In genomic region chr12:12239127-12239526, GRCh38 we compare ENCODE assay signal across 21 cellular contexts.
"Had no signal": no experiment of that assay in that cellular context is flagged by ENCODE, and none has a peak within 500 bp of the region (broad histone marks: within the 10 kb centered on the region; RNA-seq: fewer than 3 reads in every experiment).

No MANE protein-coding gene starts in this region.

- H3K4me3 Mint-ChIP-seq: activated CD4-positive, alpha-beta T cell treated with anti-CD3 and anti-CD28 coated beads, Interleukin-2, amount 10 ng/mL, durations not matched to agents 7 days and 5 days; activated CD8-positive, alpha-beta T cell treated with anti-CD3 and anti-CD28 coated beads, Interleukin-2, amount 10 ng/mL, durations not matched to agents 7 days and 5 days; activated T-cell treated with anti-CD3 and anti-CD28 coated beads, Interleukin-2, amount 50 U/mL, for 24 hours; memory B cell; stimulated activated memory B cell treated with anti-CD40 and anti-IgM and Interleukin-4, amounts not matched to agents 10 μg/mL and 1 μg/mL and 100 μg/mL, for 72 hours; T-helper 1 cell treated with Interleukin-12 subunit alpha and Interleukin-12 subunit beta and Interleukin-4 antibody, amounts not matched to agents 30 μg/mL and 1 μg/mL, for 36 hours had no signal

- H3K4me1 ChIP-seq: spleen had no signal

- H3K27me3 ChIP-seq: adrenal gland, neutrophil, pancreas, spleen, thyroid gland had no signal

- ATAC-seq: activated CD4-positive, CD25-positive, alpha-beta regulatory T cell treated with anti-CD3 and anti-CD28 coated beads, Interleukin-2, amount 50 U/mL, for 24 hours; activated CD8-positive, alpha-beta T cell treated with anti-CD3 and anti-CD28 coated beads, Interleukin-2, amount 10 ng/mL, durations not matched to agents 7 days and 5 days; mucosa of descending colon; naive thymus-derived CD4-positive, alpha-beta T cell; pancreas; stimulated activated memory B cell treated with anti-CD40 and anti-IgM and Interleukin-4, amounts not matched to agents 10 μg/mL and 1 μg/mL and 100 μg/mL, for 72 hours had no signal

- H3K27ac Mint-ChIP-seq: activated CD4-positive, alpha-beta T cell treated with anti-CD3 and anti-CD28 coated beads, Interleukin-2, amount 10 ng/mL, durations not matched to agents 7 days and 5 days; activated CD8-positive, alpha-beta T cell treated with anti-CD3 and anti-CD28 coated beads, Interleukin-2, amount 10 ng/mL, durations not matched to agents 7 days and 5 days; activated T-cell treated with anti-CD3 and anti-CD28 coated beads, Interleukin-2, amount 50 U/mL, for 24 hours; memory B cell; naive thymus-derived CD4-positive, alpha-beta T cell; stimulated activated memory B cell treated with anti-CD40 and anti-IgM and Interleukin-4, amounts not matched to agents 10 μg/mL and 1 μg/mL and 100 μg/mL, for 72 hours; T-helper 1 cell treated with Interleukin-12 subunit alpha and Interleukin-12 subunit beta and Interleukin-4 antibody, amounts not matched to agents 30 μg/mL and 1 μg/mL, for 36 hours had no signal

- H3K9me3 ChIP-seq: adrenal gland, mucosa of descending colon, neutrophil, pancreas, thyroid gland had no signal

- FAIRE-seq: keratinocyte, pancreas had no signal

- H3K27ac ChIP-seq: adrenal gland, neutrophil, pancreas, spleen, thyroid gland had no signal

- H3K4me3 ChIP-seq: adrenal gland, mucosa of descending colon, pancreas, spleen, thyroid gland had no signal

- H3K36me3 ChIP-seq: adrenal gland, neutrophil, pancreas, thyroid gland had no signal

- H3K27me3 Mint-ChIP-seq: activated T-cell treated with anti-CD3 and anti-CD28 coated beads, Interleukin-2, amount 50 U/mL, for 24 hours had no signal

- H3K4me1 Mint-ChIP-seq: activated CD4-positive, alpha-beta T cell treated with anti-CD3 and anti-CD28 coated beads, Interleukin-2, amount 10 ng/mL, durations not matched to agents 7 days and 5 days; memory B cell; stimulated activated memory B cell treated with anti-CD40 and anti-IgM and Interleukin-4, amounts not matched to agents 10 μg/mL and 1 μg/mL and 100 μg/mL, for 72 hours had no signal

- H3K36me3 Mint-ChIP-seq: memory B cell; stimulated activated memory B cell treated with anti-CD40 and anti-IgM and Interleukin-4, amounts not matched to agents 10 μg/mL and 1 μg/mL and 100 μg/mL, for 72 hours had no signal

- DNase-seq: activated CD4-positive, alpha-beta T cell treated with anti-CD3 and anti-CD28 coated beads, Interleukin-2, amount 10 ng/mL, durations not matched to agents 7 days and 5 days; activated CD8-positive, alpha-beta T cell treated with anti-CD3 and anti-CD28 coated beads, Interleukin-2, amount 10 ng/mL, durations not matched to agents 7 days and 5 days; activated effector memory CD4-positive, alpha-beta T cell treated with Interleukin-2 at 50 U/mL for 16 hours; activated naive CD4-positive, alpha-beta T cell treated with anti-CD3 and anti-CD28 coated beads, Interleukin-2, amount 50 U/mL, for 16 hours; activated T-cell treated with anti-CD3 and anti-CD28 coated beads, Interleukin-2, amount 50 U/mL, for 24 hours; adrenal gland; caudate nucleus; erythroblast; foreskin melanocyte; mucosa of descending colon; naive thymus-derived CD4-positive, alpha-beta T cell; pancreas; spleen; stimulated activated CD4-positive, alpha-beta T cell treated with anti-CD3 and anti-CD28 coated beads, Interleukin-4, amount 100 ng/mL, for 4 hours; thyroid gland had no signal

- H3K9me3 Mint-ChIP-seq: activated CD4-positive, alpha-beta T cell treated with anti-CD3 and anti-CD28 coated beads, Interleukin-2, amount 10 ng/mL, durations not matched to agents 7 days and 5 days; activated T-cell treated with anti-CD3 and anti-CD28 coated beads, Interleukin-2, amount 50 U/mL, for 24 hours; memory B cell; stimulated activated memory B cell treated with anti-CD40 and anti-IgM and Interleukin-4, amounts not matched to agents 10 μg/mL and 1 μg/mL and 100 μg/mL, for 72 hours; T-helper 1 cell treated with Interleukin-12 subunit alpha and Interleukin-12 subunit beta and Interleukin-4 antibody, amounts not matched to agents 30 μg/mL and 1 μg/mL, for 36 hours had no signal
